ENCODE assay signal across 8 cellular contexts in genomic region chr13:42478531-42479156, GRCh38.
DNase-seq lines count a peak whose midpoint lies in the region; ATAC-seq and TF ChIP-seq lines count a peak whose summit lies in the region.

No MANE protein-coding gene starts in this region.

- no peaks in the 10 kb centered on the region for H3K27me3 ChIP-seq in psoas muscle (ENCODE audit: insufficient read depth in 3 of 3, low read length in 2 of 3)

- H3K4me1 Mint-ChIP-seq in activated T-helper 17 cell treated with anti-CD3 and anti-CD28 coated beads, Interleukin-2, amount 50 U/mL, for 72 hours: peaks cover 6% of the 10 kb centered on the region

- no peak for TF ChIP-seq CTCF in psoas muscle (IDR thresholded peaks at IDR 0.05)

- no peaks in the 10 kb centered on the region for H3K27me3 Mint-ChIP-seq in activated T-helper 17 cell treated with anti-CD3 and anti-CD28 coated beads, Interleukin-2, amount 50 U/mL, for 72 hours

- WGBS in psoas muscle, 3 donors: 69 to 80% (median 75%) methylated on average over 3 of the region's 3 CpGs

- H3K36me3 ChIP-seq in psoas muscle (ENCODE audit: insufficient read depth in 1 of 2, low read depth in 1 of 2): no peaks in the 10 kb centered on the region

- H3K36me3 Mint-ChIP-seq in activated T-helper 17 cell treated with anti-CD3 and anti-CD28 coated beads, Interleukin-2, amount 50 U/mL, for 72 hours (ENCODE audit: low read depth): peaks cover 5% of the 10 kb centered on the region

- DNase-seq in DMS53 (lab: John Stamatoyannopoulos, UW) (peak; percentile 40), left kidney (ENCODE audit: low read depth, low spot score) (peak; percentile 45), amniotic stem cell (lab: John Stamatoyannopoulos, UW) (no peak), psoas muscle (no peak), NCI-H1436 treated with DMSO at 0.1 percent for 48 hours (lab: John Stamatoyannopoulos, UW) (no peak), posterior cingulate gyrus (no peak)

- no peak overlapping the region for H3K27ac ChIP-seq in psoas muscle

- ATAC-seq in HG03354 (IDR thresholded peaks at IDR 0.05; ENCODE audit: poor library complexity, severe bottlenecking, unreplicated experiment) (peak; percentile 48), psoas muscle (no peak)
- no peak for ATAC-seq in activated T-helper 17 cell treated with anti-CD3 and anti-CD28 coated beads, Interleukin-2, amount 50 U/mL, for 72 hours (replicated peaks)

- peak overlapping the region; percentile 6 for H3K27ac Mint-ChIP-seq in activated T-helper 17 cell treated with anti-CD3 and anti-CD28 coated beads, Interleukin-2, amount 50 U/mL, for 72 hours

- H3K4me3 ChIP-seq in psoas muscle: no peak overlapping the region

- no peaks in the 10 kb centered on the region for H3K4me1 ChIP-seq in psoas muscle

- H3K9me3 Mint-ChIP-seq in activated T-helper 17 cell treated with anti-CD3 and anti-CD28 coated beads, Interleukin-2, amount 50 U/mL, for 72 hours: no peaks in the 10 kb centered on the region

- H3K4me3 Mint-ChIP-seq in activated T-helper 17 cell treated with anti-CD3 and anti-CD28 coated beads, Interleukin-2, amount 50 U/mL, for 72 hours: no peak overlapping the region

- no peaks in the 10 kb centered on the region for H3K9me3 ChIP-seq in psoas muscle

- intact Hi-C loops in psoas muscle (cut with DNase I) (no loop called here), posterior cingulate gyrus (cut with DNase I) (no loop called here)

Comparison
In these comparisons a context has a peak if more than half of its experiments do, and no peak if none do; other contexts are left out.
1. DNase-seq: peak in DMS53 (single experiment) and left kidney (single experiment); none in amniotic stem cell (single experiment), psoas muscle (0 of 2), NCI-H1436 treated with DMSO at 0.1 percent for 48 hours (single experiment) and posterior cingulate gyrus (0 of 10).